ENCODE assay signal across 24 cellular contexts in the genomic region with DNA sequence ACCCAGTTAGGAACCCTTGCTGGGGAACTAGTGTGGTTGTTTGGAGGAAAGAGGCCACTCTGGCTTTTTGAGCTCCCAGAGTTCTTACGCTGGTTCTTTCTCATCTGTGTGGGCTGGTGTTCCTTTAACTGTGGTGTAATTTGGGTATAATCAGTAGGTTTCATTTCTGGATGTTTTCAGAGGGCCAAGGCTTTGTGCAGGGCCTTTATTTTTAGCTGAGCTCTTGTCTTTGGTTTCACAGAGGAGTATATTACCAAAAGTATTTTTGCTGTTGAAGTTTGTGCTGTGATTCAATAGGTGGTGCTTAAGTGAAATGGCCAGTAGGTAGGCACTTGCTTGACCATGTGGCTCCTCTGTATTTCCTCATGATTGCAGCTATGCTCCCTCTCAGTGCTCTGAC.
"Had no signal": no experiment of that assay in that cellular context is flagged by ENCODE, and none has a peak within 500 bp of the region (broad histone marks: within the 10 kb centered on the region; RNA-seq: fewer than 3 reads in every experiment).

No MANE protein-coding gene starts in this region.

- H3K27ac ChIP-seq: adrenal gland, ascending aorta, brain microvascular endothelial cell, foreskin keratinocyte, neural progenitor cell had no signal

- H3K36me3 ChIP-seq: adrenal gland, ascending aorta, brain microvascular endothelial cell, neural progenitor cell had no signal

- DNase-seq: activated B cell treated with CpG ODN at 0.5 μM for 24 hours; activated CD4-positive, alpha-beta T cell treated with anti-CD3 and anti-CD28 coated beads for 36 hours; activated CD4-positive, alpha-beta T cell treated with anti-CD3 and anti-CD28 coated beads, Interleukin-2, amount 50 U/mL, for 48 hours; activated CD8-positive, alpha-beta memory T cell treated with anti-CD3 and anti-CD28 coated beads, Interleukin-2, amount 50 U/mL, for 48 hours; activated naive CD4-positive, alpha-beta T cell; activated T-cell treated with anti-CD3 and anti-CD28 coated beads, Interleukin-2, amount 50 U/mL, for 4 hours; adrenal gland; brain microvascular endothelial cell; caudate nucleus; dermis blood vessel endothelial cell; effector memory CD4-positive, alpha-beta T cell; foreskin keratinocyte; kidney; naive thymus-derived CD8-positive, alpha-beta T cell; small intestine; stimulated activated CD4-positive, alpha-beta T cell treated with anti-CD3 and anti-CD28 coated beads, Interleukin-15, amount 100 ng/mL, for 24 hours; stimulated activated naive CD4-positive, alpha-beta T cell had no signal

- H3K36me3 Mint-ChIP-seq: activated naive CD8-positive, alpha-beta T cell; naive thymus-derived CD8-positive, alpha-beta T cell; neural progenitor cell had no signal

- H3K4me1 ChIP-seq: adrenal gland, ascending aorta, foreskin keratinocyte, neural progenitor cell had no signal

- H3K27ac Mint-ChIP-seq: activated B cell treated with CpG ODN at 0.5 μM for 24 hours; activated CD4-positive, alpha-beta T cell treated with anti-CD3 and anti-CD28 coated beads for 36 hours; activated naive CD8-positive, alpha-beta T cell; activated T-helper 2 cell treated with anti-CD3 and anti-CD28 coated beads, Interferon-gamma antibody, Interleukin-2, Interleukin-4, amounts not matched to agents 10 μg/mL and 5 μg/mL and 100 μg/mL, durations not matched to agents 14 hours and 24 hours and 36 hours; naive thymus-derived CD8-positive, alpha-beta T cell; neural progenitor cell had no signal

- H3K4me2 ChIP-seq: neural progenitor cell had no signal

- ATAC-seq: activated CD4-positive, alpha-beta T cell treated with anti-CD3 and anti-CD28 coated beads for 36 hours; foreskin keratinocyte; left lobe of liver; naive thymus-derived CD8-positive, alpha-beta T cell; sciatic nerve had no signal

- H3K4me1 Mint-ChIP-seq: activated CD4-positive, alpha-beta T cell treated with anti-CD3 and anti-CD28 coated beads for 36 hours; neural progenitor cell had no signal

- H2AFZ ChIP-seq: neural progenitor cell had no signal

- H3K4me3 Mint-ChIP-seq: activated B cell treated with CpG ODN at 0.5 μM for 24 hours; activated CD4-positive, alpha-beta T cell treated with anti-CD3 and anti-CD28 coated beads for 36 hours; activated naive CD8-positive, alpha-beta T cell; activated T-cell treated with anti-CD3 and anti-CD28 coated beads, Interleukin-2, amount 50 U/mL, for 4 hours; naive thymus-derived CD8-positive, alpha-beta T cell; neural progenitor cell had no signal

- H3K27me3 Mint-ChIP-seq: activated B cell treated with CpG ODN at 0.5 μM for 24 hours; activated CD4-positive, alpha-beta T cell treated with anti-CD3 and anti-CD28 coated beads for 36 hours; activated naive CD8-positive, alpha-beta T cell; naive thymus-derived CD8-positive, alpha-beta T cell had no signal

- H3K4me3 ChIP-seq: adrenal gland, ascending aorta, lung, neural progenitor cell had no signal

- H3K9me3 ChIP-seq: adrenal gland, ascending aorta had no signal

- H3K9me3 Mint-ChIP-seq: activated B cell treated with CpG ODN at 0.5 μM for 24 hours; activated T-cell treated with anti-CD3 and anti-CD28 coated beads, Interleukin-2, amount 50 U/mL, for 4 hours; activated T-helper 2 cell treated with anti-CD3 and anti-CD28 coated beads, Interferon-gamma antibody, Interleukin-2, Interleukin-4, amounts not matched to agents 10 μg/mL and 5 μg/mL and 100 μg/mL, durations not matched to agents 14 hours and 24 hours and 36 hours; neural progenitor cell had no signal
